ENCODE assay signal across 1 cellular context in the genomic region with DNA sequence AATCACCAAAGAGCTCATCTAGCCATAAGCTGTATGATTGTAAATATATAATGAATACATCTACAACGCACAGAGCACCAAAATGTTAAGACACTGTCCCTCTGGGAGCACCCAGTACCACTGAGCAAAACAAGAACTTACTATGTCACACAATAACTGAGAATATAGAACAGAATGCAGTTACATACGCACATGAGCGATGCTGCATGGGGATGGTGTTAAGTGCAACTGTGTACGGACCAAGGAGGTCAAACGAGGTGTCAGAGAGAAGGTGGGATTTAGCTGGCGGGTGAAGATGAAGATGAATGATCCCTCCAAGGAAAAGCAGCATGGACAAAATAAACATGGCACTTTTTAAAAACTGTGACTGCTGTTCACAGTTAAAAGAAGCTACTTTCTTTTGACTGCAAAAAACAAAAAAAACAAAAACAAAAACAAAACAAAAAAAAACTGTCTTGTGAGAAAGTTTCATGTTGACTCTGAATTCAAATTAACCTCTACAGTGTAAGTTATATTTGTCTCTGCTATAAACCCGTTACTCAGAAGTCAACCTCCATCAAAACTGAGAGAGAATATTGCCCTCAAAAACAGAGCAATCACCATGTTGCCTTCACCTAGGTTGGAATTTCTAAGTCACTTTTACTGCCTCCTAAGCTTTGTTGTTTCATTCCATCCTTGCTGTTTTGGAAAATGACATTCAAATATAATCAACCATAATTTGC.
TF ChIP-seq lines count a peak whose summit lies in the region.

No MANE protein-coding gene starts in this region.

TF ChIP-seq in H1, 55 proteins besides CTCF, POLR2A, EP300 and RAD21 (continued from another document):
- TF ChIP-seq, protein P1, sequence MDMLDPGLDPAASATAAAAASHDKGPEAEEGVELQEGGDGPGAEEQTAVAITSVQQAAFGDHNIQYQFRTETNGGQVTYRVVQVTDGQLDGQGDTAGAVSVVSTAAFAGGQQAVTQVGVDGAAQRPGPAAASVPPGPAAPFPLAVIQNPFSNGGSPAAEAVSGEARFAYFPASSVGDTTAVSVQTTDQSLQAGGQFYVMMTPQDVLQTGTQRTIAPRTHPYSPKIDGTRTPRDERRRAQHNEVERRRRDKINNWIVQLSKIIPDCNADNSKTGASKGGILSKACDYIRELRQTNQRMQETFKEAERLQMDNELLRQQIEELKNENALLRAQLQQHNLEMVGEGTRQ (IDR thresholded peaks at IDR 0.05; ENCODE audit: low read length): no peak
- TF ChIP-seq EGR1 (IDR thresholded peaks at IDR 0.05; ENCODE audit: borderline replicate concordance, low read depth, low read length) (no peak), KDM4A (IDR thresholded peaks at IDR 0.05; ENCODE audit: low read depth, low read length, severe bottlenecking) (no peak), RNF2 (IDR thresholded peaks at IDR 0.05; ENCODE audit: borderline replicate concordance, low read depth, low read length, missing control alignments, poor library complexity, severe bottlenecking) (no peak), SP4 (IDR thresholded peaks at IDR 0.05; ENCODE audit: low read length) (no peak)
